In the genomic region with DNA sequence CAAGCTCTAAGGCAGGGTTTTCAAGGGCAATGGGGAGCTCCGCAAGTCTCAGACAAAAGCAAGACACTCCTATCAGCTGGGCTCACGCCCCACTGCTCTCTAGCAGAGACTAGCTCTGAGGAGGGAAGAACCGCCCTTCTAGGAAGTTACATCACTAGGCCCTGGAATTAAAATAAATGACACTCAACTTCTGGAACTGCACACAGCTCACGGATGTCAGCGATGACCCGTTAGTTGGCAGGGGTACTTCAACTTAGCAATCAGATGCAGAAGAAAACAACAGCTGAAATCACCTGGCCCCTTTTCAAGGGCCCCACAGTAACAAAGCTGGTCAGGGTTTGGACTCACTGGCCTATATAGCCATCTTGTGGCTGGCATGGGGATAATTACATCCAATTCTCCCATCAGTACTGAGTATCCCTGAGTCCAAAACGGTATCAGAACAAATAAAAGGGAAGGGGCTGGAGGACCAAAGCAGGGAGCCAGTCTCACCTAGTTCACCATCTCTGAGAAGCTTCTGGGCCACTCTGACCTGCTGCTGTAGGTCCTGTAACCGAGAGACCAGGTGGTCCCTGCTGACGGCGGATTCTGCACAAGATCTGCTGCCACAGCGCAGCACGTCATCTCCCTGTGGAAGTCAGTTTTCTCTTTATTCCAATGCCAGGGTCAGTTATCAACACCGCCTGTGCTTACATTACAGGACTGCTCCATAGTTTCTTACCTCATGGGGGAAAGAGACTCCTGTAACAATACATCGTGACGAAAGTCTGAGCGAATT, we compare ENCODE assay signal across 1 cellular context.
TF ChIP-seq lines count a peak whose summit lies in the region.

No MANE protein-coding gene starts in this region.

TF ChIP-seq in K562, 482 proteins besides CTCF, POLR2A, EP300 and RAD21 (continued from another document):
- TF ChIP-seq, protein P1, sequence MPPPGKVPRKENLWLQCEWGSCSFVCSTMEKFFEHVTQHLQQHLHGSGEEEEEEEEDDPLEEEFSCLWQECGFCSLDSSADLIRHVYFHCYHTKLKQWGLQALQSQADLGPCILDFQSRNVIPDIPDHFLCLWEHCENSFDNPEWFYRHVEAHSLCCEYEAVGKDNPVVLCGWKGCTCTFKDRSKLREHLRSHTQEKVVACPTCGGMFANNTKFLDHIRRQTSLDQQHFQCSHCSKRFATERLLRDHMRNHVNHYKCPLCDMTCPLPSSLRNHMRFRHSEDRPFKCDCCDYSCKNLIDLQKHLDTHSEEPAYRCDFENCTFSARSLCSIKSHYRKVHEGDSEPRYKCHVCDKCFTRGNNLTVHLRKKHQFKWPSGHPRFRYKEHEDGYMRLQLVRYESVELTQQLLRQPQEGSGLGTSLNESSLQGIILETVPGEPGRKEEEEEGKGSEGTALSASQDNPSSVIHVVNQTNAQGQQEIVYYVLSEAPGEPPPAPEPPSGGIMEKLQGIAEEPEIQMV (tag; conservative IDR thresholded peaks at IDR 0.05; ENCODE audit: low read depth) = no peak
- no peak for TF ChIP-seq RBFOX2 (IDR thresholded peaks at IDR 0.05; ENCODE audit: low read depth, low read length)
- TF ChIP-seq PHF20 (IDR thresholded peaks at IDR 0.05; ENCODE audit: partially characterized antibody) = no peak
- no peak for TF ChIP-seq ZNF75A (CRISPR knock-in tag; IDR thresholded peaks at IDR 0.05)
- TF ChIP-seq, protein P2, sequence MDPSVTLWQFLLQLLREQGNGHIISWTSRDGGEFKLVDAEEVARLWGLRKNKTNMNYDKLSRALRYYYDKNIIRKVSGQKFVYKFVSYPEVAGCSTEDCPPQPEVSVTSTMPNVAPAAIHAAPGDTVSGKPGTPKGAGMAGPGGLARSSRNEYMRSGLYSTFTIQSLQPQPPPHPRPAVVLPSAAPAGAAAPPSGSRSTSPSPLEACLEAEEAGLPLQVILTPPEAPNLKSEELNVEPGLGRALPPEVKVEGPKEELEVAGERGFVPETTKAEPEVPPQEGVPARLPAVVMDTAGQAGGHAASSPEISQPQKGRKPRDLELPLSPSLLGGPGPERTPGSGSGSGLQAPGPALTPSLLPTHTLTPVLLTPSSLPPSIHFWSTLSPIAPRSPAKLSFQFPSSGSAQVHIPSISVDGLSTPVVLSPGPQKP (CRISPR knock-in tag; IDR thresholded peaks at IDR 0.05) = no peak
- TF ChIP-seq, protein P3, sequence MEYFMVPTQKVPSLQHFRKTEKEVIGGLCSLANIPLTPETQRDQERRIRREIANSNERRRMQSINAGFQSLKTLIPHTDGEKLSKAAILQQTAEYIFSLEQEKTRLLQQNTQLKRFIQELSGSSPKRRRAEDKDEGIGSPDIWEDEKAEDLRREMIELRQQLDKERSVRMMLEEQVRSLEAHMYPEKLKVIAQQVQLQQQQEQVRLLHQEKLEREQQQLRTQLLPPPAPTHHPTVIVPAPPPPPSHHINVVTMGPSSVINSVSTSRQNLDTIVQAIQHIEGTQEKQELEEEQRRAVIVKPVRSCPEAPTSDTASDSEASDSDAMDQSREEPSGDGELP (CRISPR knock-in tag; IDR thresholded peaks at IDR 0.05; ENCODE audit: borderline replicate concordance) = peak; percentile 64; the same call in 1 of the 2 replicates
- no peak for TF ChIP-seq GTF2E2 (tag; IDR thresholded peaks at IDR 0.05)
- no peak for TF ChIP-seq MYBL2 (IDR thresholded peaks at IDR 0.05; ENCODE audit: low read depth)
- no peak for TF ChIP-seq MYBL2 (CRISPR knock-in tag; IDR thresholded peaks at IDR 0.05; ENCODE audit: borderline replicate concordance)
- TF ChIP-seq, protein P4, sequence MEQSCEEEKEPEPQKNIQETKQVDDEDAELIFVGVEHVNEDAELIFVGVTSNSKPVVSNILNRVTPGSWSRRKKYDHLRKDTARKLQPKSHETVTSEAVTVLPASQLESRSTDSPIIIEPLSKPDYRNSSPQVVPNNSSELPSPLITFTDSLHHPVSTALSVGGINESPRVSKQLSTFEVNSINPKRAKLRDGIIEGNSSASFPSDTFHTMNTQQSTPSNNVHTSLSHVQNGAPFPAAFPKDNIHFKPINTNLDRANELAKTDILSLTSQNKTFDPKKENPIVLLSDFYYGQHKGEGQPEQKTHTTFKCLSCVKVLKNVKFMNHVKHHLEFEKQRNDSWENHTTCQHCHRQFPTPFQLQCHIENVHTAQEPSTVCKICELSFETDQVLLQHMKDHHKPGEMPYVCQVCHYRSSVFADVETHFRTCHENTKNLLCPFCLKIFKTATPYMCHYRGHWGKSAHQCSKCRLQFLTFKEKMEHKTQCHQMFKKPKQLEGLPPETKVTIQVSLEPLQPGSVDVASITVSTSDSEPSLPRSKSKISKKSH (CRISPR knock-in tag; IDR thresholded peaks at IDR 0.05) = no peak
- TF ChIP-seq ZNF274 (IDR thresholded peaks at IDR 0.05; ENCODE audit: borderline replicate concordance, low read depth, low read length) = no peak
- peak; percentile 52 for TF ChIP-seq SMC3 (conservative IDR thresholded peaks at IDR 0.05; ENCODE audit: insufficient read depth, low read depth, low read length)
- no peak for TF ChIP-seq CHD4 (IDR thresholded peaks at IDR 0.05; ENCODE audit: insufficient read depth, insufficient replicate concordance, low read depth, low read length, poor library complexity, severe bottlenecking)
- TF ChIP-seq ETV5 (CRISPR knock-in tag; IDR thresholded peaks at IDR 0.05; ENCODE audit: low read depth) = no peak
- TF ChIP-seq CBX5 (IDR thresholded peaks at IDR 0.05; ENCODE audit: borderline replicate concordance, low read depth) = no peak
- TF ChIP-seq, protein P5, sequence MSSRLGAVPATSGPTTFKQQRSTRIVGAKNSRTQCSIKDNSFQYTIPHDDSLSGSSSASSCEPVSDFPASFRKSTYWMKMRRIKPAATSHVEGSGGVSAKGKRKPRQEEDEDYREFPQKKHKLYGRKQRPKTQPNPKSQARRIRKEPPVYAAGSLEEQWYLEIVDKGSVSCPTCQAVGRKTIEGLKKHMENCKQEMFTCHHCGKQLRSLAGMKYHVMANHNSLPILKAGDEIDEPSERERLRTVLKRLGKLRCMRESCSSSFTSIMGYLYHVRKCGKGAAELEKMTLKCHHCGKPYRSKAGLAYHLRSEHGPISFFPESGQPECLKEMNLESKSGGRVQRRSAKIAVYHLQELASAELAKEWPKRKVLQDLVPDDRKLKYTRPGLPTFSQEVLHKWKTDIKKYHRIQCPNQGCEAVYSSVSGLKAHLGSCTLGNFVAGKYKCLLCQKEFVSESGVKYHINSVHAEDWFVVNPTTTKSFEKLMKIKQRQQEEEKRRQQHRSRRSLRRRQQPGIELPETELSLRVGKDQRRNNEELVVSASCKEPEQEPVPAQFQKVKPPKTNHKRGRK (tag; IDR thresholded peaks at IDR 0.05) = no peak
- TF ChIP-seq ZC3H4 (CRISPR knock-in tag; IDR thresholded peaks at IDR 0.05; ENCODE audit: borderline replicate concordance) = no peak
- TF ChIP-seq JUN (IDR thresholded peaks at IDR 0.05; ENCODE audit: borderline replicate concordance, low read depth, low read length) = no peak
- TF ChIP-seq JUN (CRISPR knock-in tag; IDR thresholded peaks at IDR 0.05; ENCODE audit: borderline replicate concordance) = no peak
- no peak for TF ChIP-seq MCM7 (IDR thresholded peaks at IDR 0.05)
- no peak for TF ChIP-seq ZNF444 (CRISPR knock-in tag; IDR thresholded peaks at IDR 0.05)
- no peak for TF ChIP-seq NCOR1 (IDR thresholded peaks at IDR 0.05)
- TF ChIP-seq XRCC3 (IDR thresholded peaks at IDR 0.05) = no peak
- no peak for TF ChIP-seq RBM34 (IDR thresholded peaks at IDR 0.05; ENCODE audit: borderline replicate concordance, insufficient read depth, low read length)
- peak in 1 of 2 experiments; percentile 46; a peak in 1 of 4 replicates for TF ChIP-seq MAZ (CRISPR knock-in tag; conservative IDR thresholded peaks at IDR 0.05 in 1 of 2, IDR thresholded peaks at IDR 0.05 in 1 of 2)
- TF ChIP-seq MCM5 (IDR thresholded peaks at IDR 0.05; ENCODE audit: low read depth) = no peak
- no peak for TF ChIP-seq ZNF507 (tag; conservative IDR thresholded peaks at IDR 0.05)
- TF ChIP-seq PHB2 (IDR thresholded peaks at IDR 0.05; ENCODE audit: low read depth) = no peak
- TF ChIP-seq ZNF79 (CRISPR knock-in tag; IDR thresholded peaks at IDR 0.05; ENCODE audit: low read depth) = no peak
- TF ChIP-seq CEBPG (CRISPR knock-in tag; IDR thresholded peaks at IDR 0.05) = no peak
- peak in 1 of 2 experiments; percentile 31; a peak in 1 of 4 replicates for TF ChIP-seq CEBPG (tag; conservative IDR thresholded peaks at IDR 0.05 in 1 of 2, IDR thresholded peaks at IDR 0.05 in 1 of 2)
- TF ChIP-seq NCOA6 (IDR thresholded peaks at IDR 0.05) = no peak
- TF ChIP-seq ZNF165 (CRISPR knock-in tag; IDR thresholded peaks at IDR 0.05; ENCODE audit: borderline replicate concordance) = no peak
- no peak for TF ChIP-seq NFIX (CRISPR knock-in tag; IDR thresholded peaks at IDR 0.05; ENCODE audit: low read depth)
